9 cellular contexts compared by ENCODE assay signal in the genomic region with DNA sequence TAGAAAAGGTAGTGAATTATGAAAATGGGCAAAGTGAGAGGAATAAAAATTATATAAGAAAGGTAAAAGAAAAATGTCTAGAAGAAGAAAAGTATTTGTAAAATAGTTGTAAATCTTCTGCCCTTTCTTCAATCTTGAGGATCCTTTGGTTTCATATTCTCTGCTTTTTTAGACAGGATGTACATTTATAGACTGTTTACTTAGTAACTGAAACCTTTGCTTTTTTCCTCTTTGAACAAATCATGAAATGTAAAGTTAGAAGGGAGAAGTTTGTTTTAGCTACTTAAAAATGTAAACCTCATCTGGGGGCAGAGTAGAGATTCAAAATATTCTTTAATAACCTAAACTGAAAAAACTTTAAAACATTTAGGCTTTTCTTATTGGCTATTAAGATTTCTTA.
DNase-seq lines count a peak whose midpoint lies in the region; ATAC-seq and TF ChIP-seq lines count a peak whose summit lies in the region.
"Had no signal": no experiment of that assay in that cellular context is flagged by ENCODE, and none has a peak within 500 bp of the region (broad histone marks: within the 10 kb centered on the region; RNA-seq: fewer than 3 reads in every experiment).

No MANE protein-coding gene starts in this region.

- peak; percentile 16 for ATAC-seq in HG03442 (IDR thresholded peaks at IDR 0.05; ENCODE audit: unreplicated experiment)
- no peak for ATAC-seq in stimulated activated memory B cell treated with anti-CD40 and anti-IgM and Interleukin-4, amounts not matched to agents 10 μg/mL and 1 μg/mL and 100 μg/mL, for 72 hours
- ATAC-seq in GM21528 (IDR thresholded peaks at IDR 0.05; ENCODE audit: low FRiP score, unreplicated experiment) = no peak

- H3K4me3 ChIP-seq in adipocyte (ENCODE audit: low read length) (no peak overlapping the region), testis (no peak overlapping the region)

- peaks cover 75% of the 10 kb centered on the region for H3K4me1 Mint-ChIP-seq in activated T-cell treated with anti-CD3 and anti-CD28 coated beads, Interleukin-2, amount 50 U/mL, for 24 hours (ENCODE audit: low read depth)
- peaks cover 65% of the 10 kb centered on the region for H3K4me1 Mint-ChIP-seq in stimulated activated memory B cell treated with anti-CD40 and anti-IgM and Interleukin-4, amounts not matched to agents 10 μg/mL and 1 μg/mL and 100 μg/mL, for 72 hours
- peaks cover 11% of the 10 kb centered on the region for H3K4me1 Mint-ChIP-seq in type B pancreatic cell (ENCODE audit: unreplicated experiment)

- no peak for TF ChIP-seq POLR2A in testis (IDR thresholded peaks at IDR 0.05)

- H3K4me1 ChIP-seq in adipocyte (ENCODE audit: control insufficient read depth, insufficient read depth, low read length) = no peaks in the 10 kb centered on the region
- H3K4me1 ChIP-seq in testis = no peaks in the 10 kb centered on the region

- no peaks in the 10 kb centered on the region for H3K9me3 Mint-ChIP-seq in activated T-cell treated with anti-CD3 and anti-CD28 coated beads, Interleukin-2, amount 50 U/mL, for 24 hours
- H3K9me3 Mint-ChIP-seq in stimulated activated memory B cell treated with anti-CD40 and anti-IgM and Interleukin-4, amounts not matched to agents 10 μg/mL and 1 μg/mL and 100 μg/mL, for 72 hours = no peaks in the 10 kb centered on the region
- no peaks in the 10 kb centered on the region for H3K9me3 Mint-ChIP-seq in type B pancreatic cell

- peak overlapping the region; percentile 94 for H3K27ac Mint-ChIP-seq in activated T-cell treated with anti-CD3 and anti-CD28 coated beads, Interleukin-2, amount 50 U/mL, for 24 hours
- H3K27ac Mint-ChIP-seq in stimulated activated memory B cell treated with anti-CD40 and anti-IgM and Interleukin-4, amounts not matched to agents 10 μg/mL and 1 μg/mL and 100 μg/mL, for 72 hours = peak overlapping the region; percentile 94
- no peak overlapping the region for H3K27ac Mint-ChIP-seq in type B pancreatic cell

- H3K27me3 ChIP-seq in adipocyte (replicated peaks; ENCODE audit: control insufficient read depth, insufficient read depth, low read length) (no peaks in the 10 kb centered on the region), testis (no peaks in the 10 kb centered on the region)

- H3K4me3 Mint-ChIP-seq in activated T-cell treated with anti-CD3 and anti-CD28 coated beads, Interleukin-2, amount 50 U/mL, for 24 hours = peak overlapping the region; percentile 73
- H3K4me3 Mint-ChIP-seq in stimulated activated memory B cell treated with anti-CD40 and anti-IgM and Interleukin-4, amounts not matched to agents 10 μg/mL and 1 μg/mL and 100 μg/mL, for 72 hours = peak overlapping the region; percentile 61
- no peak overlapping the region for H3K4me3 Mint-ChIP-seq in type B pancreatic cell

- no peaks in the 10 kb centered on the region for H3K36me3 Mint-ChIP-seq in activated T-cell treated with anti-CD3 and anti-CD28 coated beads, Interleukin-2, amount 50 U/mL, for 24 hours (ENCODE audit: low read depth)
- no peaks in the 10 kb centered on the region for H3K36me3 Mint-ChIP-seq in stimulated activated memory B cell treated with anti-CD40 and anti-IgM and Interleukin-4, amounts not matched to agents 10 μg/mL and 1 μg/mL and 100 μg/mL, for 72 hours
- H3K36me3 Mint-ChIP-seq in type B pancreatic cell = no peaks in the 10 kb centered on the region

- intact Hi-C loops in testis (cut with DNase I; ENCODE audit: low total_unique reads) = no loop called here

- H3K27me3 Mint-ChIP-seq in activated T-cell treated with anti-CD3 and anti-CD28 coated beads, Interleukin-2, amount 50 U/mL, for 24 hours = no peaks in the 10 kb centered on the region
- no peaks in the 10 kb centered on the region for H3K27me3 Mint-ChIP-seq in stimulated activated memory B cell treated with anti-CD40 and anti-IgM and Interleukin-4, amounts not matched to agents 10 μg/mL and 1 μg/mL and 100 μg/mL, for 72 hours
- no peaks in the 10 kb centered on the region for H3K27me3 Mint-ChIP-seq in type B pancreatic cell

- no peak overlapping the region for H3K27ac ChIP-seq in testis
- H3K27ac ChIP-seq: WERI-Rb-1 had no signal

- H3K9me3 ChIP-seq in adipocyte (ENCODE audit: control insufficient read depth, low read length) = no peaks in the 10 kb centered on the region
- H3K9me3 ChIP-seq in testis = no peaks in the 10 kb centered on the region

- TF ChIP-seq CTCF in testis (IDR thresholded peaks at IDR 0.05) (no peak), type B pancreatic cell (conservative IDR thresholded peaks at IDR 0.05) (no peak)

- no peak for DNase-seq in activated T-cell treated with anti-CD3 and anti-CD28 coated beads, Interleukin-2, amount 50 U/mL, for 24 hours
- DNase-seq in activated T-cell treated with anti-CD3 and anti-CD28 coated beads for 4 hours (no peak), adipocyte (ENCODE audit: low read depth) (peak; percentile 48), testis (no peak), type B pancreatic cell (ENCODE audit: extremely low spot score, unreplicated experiment) (no peak)
- DNase-seq: WERI-Rb-1 had no signal

- no peak overlapping the region for H3K9ac ChIP-seq in adipocyte (ENCODE audit: low read length)

- H3K36me3 ChIP-seq in adipocyte (ENCODE audit: control insufficient read depth, insufficient read depth, low read length, severe bottlenecking) = no peaks in the 10 kb centered on the region
- H3K36me3 ChIP-seq in testis (ENCODE audit: low read depth, missing control alignments) = no peaks in the 10 kb centered on the region
- H3K36me3 ChIP-seq: WERI-Rb-1 had no signal
